In the genomic region with DNA sequence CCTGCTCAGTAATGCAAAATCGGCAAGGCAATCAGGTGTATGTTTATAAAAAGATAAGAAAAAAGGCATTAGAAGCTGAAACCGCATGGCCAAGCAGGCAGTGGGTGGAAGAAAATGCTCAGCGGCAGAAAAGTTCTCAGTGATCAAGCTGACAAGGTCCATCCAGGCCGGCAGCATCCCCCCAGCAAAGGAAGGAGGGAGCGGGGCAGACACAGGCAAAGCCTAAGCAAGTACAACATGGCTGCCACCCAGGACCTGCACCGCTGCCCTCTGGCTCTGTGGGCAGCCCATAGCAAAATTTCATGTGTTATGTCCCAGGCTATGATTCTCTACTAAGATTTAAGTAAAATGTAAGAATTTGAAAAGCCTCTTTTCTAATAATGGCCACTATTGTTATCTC, we compare ENCODE assay signal across 29 cellular contexts.
"Had no signal": no experiment of that assay in that cellular context is flagged by ENCODE, and none has a peak within 500 bp of the region (broad histone marks: within the 10 kb centered on the region; RNA-seq: fewer than 3 reads in every experiment).

No MANE protein-coding gene starts in this region.

- H3K4me3 ChIP-seq: MG63, Peyer's patch, SJSA1 had no signal

- H3K27ac ChIP-seq: KMS-11, Peyer's patch, RWPE1, SJSA1, WERI-Rb-1 had no signal

- H3K27me3 ChIP-seq: Peyer's patch had no signal

- H3K27ac Mint-ChIP-seq: activated CD4-positive, alpha-beta memory T cell treated with anti-CD3 and anti-CD28 coated beads, Interleukin-2, amount 10 ng/mL, durations not matched to agents 7 days and 5 days; activated CD4-positive, alpha-beta T cell treated with anti-CD3 and anti-CD28 coated beads for 36 hours; activated naive CD4-positive, alpha-beta T cell treated with anti-CD3 and anti-CD28 coated beads for 36 hours; activated naive CD8-positive, alpha-beta T cell; activated T-helper 17 cell treated with anti-CD3 and anti-CD28 coated beads, Interleukin-2, amount 50 U/mL, for 72 hours; brain; T-cell had no signal

- ATAC-seq: activated CD4-positive, alpha-beta T cell treated with anti-CD3 and anti-CD28 coated beads for 36 hours; activated T-helper 17 cell treated with anti-CD3 and anti-CD28 coated beads, Interleukin-2, amount 50 U/mL, for 72 hours; T-cell had no signal

- H3K4me1 ChIP-seq: Peyer's patch had no signal

- FAIRE-seq: astrocyte had no signal

- H3K4me2 ChIP-seq: KMS-11 had no signal

- H3K36me3 ChIP-seq: MG63, Peyer's patch, SJSA1, WERI-Rb-1 had no signal

- H3K36me3 Mint-ChIP-seq: activated naive CD8-positive, alpha-beta T cell; brain; T-cell had no signal

- H3K4me1 Mint-ChIP-seq: activated CD4-positive, alpha-beta memory T cell treated with anti-CD3 and anti-CD28 coated beads, Interleukin-2, amount 10 ng/mL, durations not matched to agents 7 days and 5 days; activated T-helper 17 cell treated with anti-CD3 and anti-CD28 coated beads, Interleukin-2, amount 50 U/mL, for 72 hours; brain; central memory CD8-positive, alpha-beta T cell; T-cell had no signal

- H3K9me3 ChIP-seq: MG63, Peyer's patch, SJSA1 had no signal

- DNase-seq: activated CD4-positive, alpha-beta memory T cell treated with anti-CD3 and anti-CD28 coated beads, Interleukin-2, amount 10 ng/mL, durations not matched to agents 7 days and 5 days; activated CD4-positive, alpha-beta T cell treated with anti-CD3 and anti-CD28 coated beads for 36 hours; activated CD4-positive, alpha-beta T cell treated with anti-CD3 and anti-CD28 coated beads, Interleukin-2, amount 50 U/mL, for 1 hour; activated gamma-delta T cell; activated naive CD4-positive, alpha-beta T cell treated with anti-CD3 and anti-CD28 coated beads for 36 hours; activated T-cell treated with anti-CD3 and anti-CD28 coated beads for 4 hours; activated T-cell treated with anti-CD3 and anti-CD28 coated beads, Interleukin-2, amount 50 U/mL, for 48 hours; amygdala; MG63; MV-4-11; NCI-H1105; NCI-H1436; NCI-H1694 treated with DMSO at 0.1 percent for 48 hours; NCI-H2029 treated with DMSO at 0.1 percent for 48 hours; NCI-H510A treated with DMSO at 0.1 percent for 48 hours; NCI-H69; Peyer's patch; SHP77; T-cell; T-helper 2 cell; WERI-Rb-1 had no signal

- H3K4me3 Mint-ChIP-seq: activated CD4-positive, alpha-beta memory T cell treated with anti-CD3 and anti-CD28 coated beads, Interleukin-2, amount 10 ng/mL, durations not matched to agents 7 days and 5 days; activated CD4-positive, alpha-beta T cell treated with anti-CD3 and anti-CD28 coated beads for 36 hours; activated naive CD4-positive, alpha-beta T cell treated with anti-CD3 and anti-CD28 coated beads for 36 hours; activated naive CD8-positive, alpha-beta T cell; activated T-helper 17 cell treated with anti-CD3 and anti-CD28 coated beads, Interleukin-2, amount 50 U/mL, for 72 hours; central memory CD8-positive, alpha-beta T cell; T-cell had no signal

- H3K9me3 Mint-ChIP-seq: activated CD4-positive, alpha-beta memory T cell treated with anti-CD3 and anti-CD28 coated beads, Interleukin-2, amount 10 ng/mL, durations not matched to agents 7 days and 5 days; activated naive CD4-positive, alpha-beta T cell treated with anti-CD3 and anti-CD28 coated beads for 36 hours; activated T-helper 17 cell treated with anti-CD3 and anti-CD28 coated beads, Interleukin-2, amount 50 U/mL, for 72 hours; central memory CD8-positive, alpha-beta T cell; T-cell had no signal
